In genomic region chr11:20617346-20617745, GRCh38 we compare ENCODE assay signal across 19 cellular contexts. TPM values are rescaled to one million over a fixed set of nuclear protein-coding genes. Genes with fewer than 3 reads are reported as not detected.
A peak's percentile ranks its signal among the peaks of the same experiment; 100 is the strongest.
DNase-seq lines count a peak whose midpoint lies in the region; ATAC-seq and TF ChIP-seq lines count a peak whose summit lies in the region.
"Had no signal": no experiment of that assay in that cellular context is flagged by ENCODE, and none has a peak within 500 bp of the region (broad histone marks: within the 10 kb centered on the region; RNA-seq: fewer than 3 reads in every experiment).

No MANE protein-coding gene starts in this region.

- peak; percentile 30 for DNase-seq in NCI-H446 treated with DMSO at 0.1 percent for 48 hours (lab: John Stamatoyannopoulos, UW)
- peak; percentile 89 for DNase-seq in NCI-H82 (lab: John Stamatoyannopoulos, UW)
- peak; percentile 6 for DNase-seq in adipocyte (ENCODE audit: low read depth)
- DNase-seq in left ventricle myocardium superior, result peak; percentile 31
- DNase-seq in GM13977 (ENCODE audit: low spot score), result no peak
- no peak for DNase-seq in GM10266 (ENCODE audit: extremely low spot score)
- DNase-seq in head of caudate nucleus, result no peak
- DNase-seq: ACHN, DMS153, GF-D8, GOT3, NCI-H1092 treated with DMSO at 0.1 percent for 48 hours, NCI-H187, NCI-H748 treated with DMSO at 0.1 percent for 48 hours had no signal

- H3K9ac ChIP-seq in adipocyte (ENCODE audit: low read length), result no peak overlapping the region

- no peak overlapping the region for H3K4me3 ChIP-seq in adipocyte (ENCODE audit: low read length)
- H3K4me3 ChIP-seq: GM12878, K562 had no signal

- peaks cover 41% of the 10 kb centered on the region for H3K27me3 ChIP-seq in adipocyte (replicated peaks; ENCODE audit: control insufficient read depth, insufficient read depth, low read length)

- in situ Hi-C loops in GM13977 (cut with MboI; ENCODE audit: low pct_unique_long_range_greater_than_20kb, low sequenced_read_pairs, unreplicated experiment), result loop anchor here (25.0 kb wide), 2 partner anchors 230 to 455 kb away; partner anchors contain the start of genes DBX1 and PRMT3

- peaks cover 14% of the 10 kb centered on the region for H3K4me1 ChIP-seq in adipocyte (ENCODE audit: control insufficient read depth, insufficient read depth, low read length)

- ATAC-seq in left ventricle myocardium superior, result peak; percentile 47
- ATAC-seq: GM12878, HCT116 had no signal

- TF ChIP-seq CTCF in GM13977 (IDR thresholded peaks at IDR 0.05; ENCODE audit: extremely low read depth, insufficient read depth, missing control alignments), result no peak
- no peak for TF ChIP-seq CTCF in GM10266 (IDR thresholded peaks at IDR 0.05; ENCODE audit: control insufficient read depth, insufficient read depth, low read depth, missing control alignments)

- no peaks in the 10 kb centered on the region for H3K36me3 ChIP-seq in adipocyte (ENCODE audit: control insufficient read depth, insufficient read depth, low read length, severe bottlenecking)

- intact Hi-C loops in left ventricle myocardium superior (cut with micrococcal nuclease), result no loop called here
- intact Hi-C loops in head of caudate nucleus (cut with DNase I), result no loop called here

- no peaks in the 10 kb centered on the region for H3K9me3 ChIP-seq in adipocyte (ENCODE audit: control insufficient read depth, low read length)

RNA-seq across cellular contexts. Expression of gene SLC6A5, which starts 17.9 kb away (rescaled TPM):
- not detected for total RNA-seq in left ventricle myocardium superior
- total RNA-seq: Daoy, GM12878, K562, SK-MEL-5 had no signal

RNA-seq across cellular contexts. Expression of gene NELL1, which starts 52.0 kb away (rescaled TPM):
- not detected for total RNA-seq in left ventricle myocardium superior
- total RNA-seq: Daoy, GM12878, K562, SK-MEL-5 had no signal

Comparison
In these comparisons a context has a peak if more than half of its experiments do, and no peak if none do; other contexts are left out.
1. DNase-seq: peak in NCI-H446 treated with DMSO at 0.1 percent for 48 hours (single experiment), NCI-H82 (single experiment), adipocyte (single experiment) and left ventricle myocardium superior (single experiment); none in GM13977 (single experiment), GM10266 (single experiment) and head of caudate nucleus (0 of 42).